ENCODE assay signal across 14 cellular contexts in the genomic region with DNA sequence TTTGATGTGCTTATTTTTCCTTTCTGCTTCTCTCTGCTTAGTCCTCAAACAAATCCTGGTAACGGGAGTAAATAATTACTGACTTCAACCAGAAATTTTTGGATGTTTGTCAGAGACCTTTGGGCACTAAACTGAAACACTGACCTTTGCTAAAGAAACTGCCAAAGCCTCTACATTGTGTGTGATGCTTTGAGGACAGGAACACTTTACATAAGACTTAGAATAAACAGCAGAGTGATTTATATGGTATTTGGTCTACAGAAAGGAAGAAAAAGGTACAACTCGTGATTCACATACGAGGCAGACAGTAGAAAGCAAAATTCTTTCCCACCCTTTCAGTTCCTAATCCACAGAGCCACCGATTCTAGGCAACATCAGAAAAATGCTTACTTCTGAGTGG. TPM values are rescaled to one million over a fixed set of nuclear protein-coding genes. Genes with fewer than 3 reads are reported as not detected.
A peak's percentile ranks its signal among the peaks of the same experiment; 100 is the strongest.
DNase-seq lines count a peak whose midpoint lies in the region; ATAC-seq and TF ChIP-seq lines count a peak whose summit lies in the region.
"Had no signal": no experiment of that assay in that cellular context is flagged by ENCODE, and none has a peak within 500 bp of the region (broad histone marks: within the 10 kb centered on the region; RNA-seq: fewer than 3 reads in every experiment).

No MANE protein-coding gene starts in this region.

- no peak overlapping the region for H3K4me3 Mint-ChIP-seq in T-helper 17 cell
- H3K4me3 Mint-ChIP-seq: stimulated activated naive CD8-positive, alpha-beta T cell treated with anti-CD3 and anti-CD28 coated beads, Interleukin-15, Interleukin-2, amounts not matched to agents 100 ng/mL and 50 ng/mL, for 24 hours had no signal

- no peaks in the 10 kb centered on the region for H3K36me3 ChIP-seq in HUES48 (ENCODE audit: control insufficient read depth, insufficient read depth, low read length)
- H3K36me3 ChIP-seq in left lung, result no peaks in the 10 kb centered on the region
- no peaks in the 10 kb centered on the region for H3K36me3 ChIP-seq in sigmoid colon
- H3K36me3 ChIP-seq in Karpas-422 (ENCODE audit: insufficient read depth, low read length), result no peaks in the 10 kb centered on the region
- H3K36me3 ChIP-seq: colonic mucosa had no signal

- H3K9me3 ChIP-seq in HUES48 (ENCODE audit: control insufficient read depth, insufficient read depth, low read length) (no peaks in the 10 kb centered on the region), left lung (no peaks in the 10 kb centered on the region), sigmoid colon (no peaks in the 10 kb centered on the region), Karpas-422 (ENCODE audit: low read length) (no peaks in the 10 kb centered on the region), T-helper 17 cell (ENCODE audit: control insufficient read depth, low read length, poor library complexity, severe bottlenecking) (no peaks in the 10 kb centered on the region)
- H3K9me3 ChIP-seq: colonic mucosa had no signal

- H3K4me3 ChIP-seq in HUES48 (ENCODE audit: low read depth, low read length) (no peak overlapping the region), choroid plexus epithelial cell (ENCODE audit: low read depth, low read length) (no peak overlapping the region), left lung (no peak overlapping the region), sigmoid colon (peak overlapping the region in 1 of 4 donors; percentile 2), Karpas-422 (ENCODE audit: low read length) (no peak overlapping the region)
- H3K4me3 ChIP-seq: colonic mucosa had no signal

- TF ChIP-seq CTCF in choroid plexus epithelial cell (conservative IDR thresholded peaks at IDR 0.05; ENCODE audit: low read depth, low read length) (no peak), left lung (IDR thresholded peaks at IDR 0.05) (no peak), sigmoid colon (IDR thresholded peaks at IDR 0.05) (no peak)

- peak; percentile 83 for DNase-seq in choroid plexus epithelial cell (ENCODE audit: low read depth)
- no peak for DNase-seq in left lung
- DNase-seq in sigmoid colon, result no peak
- DNase-seq in Karpas-422, result no peak
- no peak for DNase-seq in T1000 (lab: John Stamatoyannopoulos, UW)
- DNase-seq in foreskin melanocyte, result no peak
- no peak for DNase-seq in T-helper 17 cell
- DNase-seq: activated T-cell treated with anti-CD3 and anti-CD28 coated beads for 4 hours, colonic mucosa, NCI-H524 had no signal

- H3K4me1 Mint-ChIP-seq in T-helper 17 cell, result peaks cover 7% of the 10 kb centered on the region

- peak in 1 of 4 donors; percentile 6 for TF ChIP-seq EP300 in sigmoid colon (IDR thresholded peaks at IDR 0.05)

- H3K27ac ChIP-seq in HUES48 (ENCODE audit: low read depth, low read length), result peak overlapping the region; percentile 6
- peak overlapping the region; percentile 38 to 77 for H3K27ac ChIP-seq in left lung
- H3K27ac ChIP-seq in sigmoid colon, result peak overlapping the region; percentile 66 to 82 (median 78)
- no peak overlapping the region for H3K27ac ChIP-seq in Karpas-422 (ENCODE audit: low read length)
- H3K27ac ChIP-seq: colonic mucosa had no signal

- ATAC-seq in left lung, result peak; percentile 41
- no peak for ATAC-seq in T-helper 17 cell
- ATAC-seq: activated naive CD4-positive, alpha-beta T cell treated with anti-CD3 and anti-CD28 coated beads, Interleukin-2, amount 50 U/mL, for 72 hours; esophagus mucosa had no signal

- H3K4me1 ChIP-seq in HUES48 (ENCODE audit: control insufficient read depth, insufficient read depth, low read length), result peaks cover 33% of the 10 kb centered on the region
- H3K4me1 ChIP-seq in left lung, result peaks cover 6 to 15% of the 10 kb centered on the region in 2 donors
- H3K4me1 ChIP-seq in sigmoid colon, result peaks cover 0 to 63% (median 54%) of the 10 kb centered on the region in 4 donors
- H3K4me1 ChIP-seq in Karpas-422 (ENCODE audit: low read length), result no peaks in the 10 kb centered on the region
- H3K4me1 ChIP-seq: colonic mucosa had no signal

- no peak overlapping the region for H3K4me2 ChIP-seq in Karpas-422 (ENCODE audit: low read depth, low read length, poor library complexity, severe bottlenecking)

- H3K9me2 ChIP-seq in Karpas-422 (replicated peaks; ENCODE audit: insufficient read depth, low read length), result no peaks in the 10 kb centered on the region

- H3K27me3 Mint-ChIP-seq in T-helper 17 cell, result peaks cover 27% of the 10 kb centered on the region

- H3K27ac Mint-ChIP-seq in T-helper 17 cell, result no peak overlapping the region
- H3K27ac Mint-ChIP-seq: activated naive CD4-positive, alpha-beta T cell treated with anti-CD3 and anti-CD28 coated beads, Interleukin-2, amount 50 U/mL, for 72 hours had no signal

- H4K20me1 ChIP-seq in Karpas-422 (ENCODE audit: insufficient read depth, low read depth, low read length), result no peaks in the 10 kb centered on the region

- TF ChIP-seq POLR2A in sigmoid colon (IDR thresholded peaks at IDR 0.05), result no peak

- no peaks in the 10 kb centered on the region for H3K79me2 ChIP-seq in Karpas-422 (ENCODE audit: low read length)

- intact Hi-C loops in left lung (cut with DNase I), result no loop called here
- intact Hi-C loops in sigmoid colon (cut with DNase I), result no loop called here

- peaks cover 4% of the 10 kb centered on the region for H3K36me3 Mint-ChIP-seq in T-helper 17 cell (ENCODE audit: low read depth)
- H3K36me3 Mint-ChIP-seq: activated naive CD4-positive, alpha-beta T cell treated with anti-CD3 and anti-CD28 coated beads, Interleukin-2, amount 50 U/mL, for 72 hours had no signal

- WGBS in sigmoid colon, 2 donors, result 56 to 64% methylated on average over 4 of the region's 4 CpGs

- H3K9ac ChIP-seq in HUES48 (ENCODE audit: low read depth, low read length) (no peak overlapping the region), Karpas-422 (ENCODE audit: low read length) (no peak overlapping the region)

- H2AFZ ChIP-seq in Karpas-422 (ENCODE audit: low read length), result no peak overlapping the region

- no peaks in the 10 kb centered on the region for H3K27me3 ChIP-seq in HUES48 (ENCODE audit: control insufficient read depth, insufficient read depth, low read length)
- no peaks in the 10 kb centered on the region for H3K27me3 ChIP-seq in left lung
- H3K27me3 ChIP-seq in sigmoid colon, result no peaks in the 10 kb centered on the region
- no peaks in the 10 kb centered on the region for H3K27me3 ChIP-seq in Karpas-422 (ENCODE audit: low read length)
- H3K27me3 ChIP-seq: colonic mucosa had no signal

RNA-seq across cellular contexts. Expression of a gene that starts 59.8 kb away (rescaled TPM):
- 1 to 10 TPM; 1.5 to 6.3 TPM for total RNA-seq in left lung
- 1 to 10 TPM; 1.1 to 3.9 (median 2.2) TPM for total RNA-seq in sigmoid colon
- polyA plus RNA-seq in sigmoid colon, result under 1 TPM in 2 of 3 donors, not detected in 1; 0.13 to 0.23 TPM
- not detected in 2 replicates for total RNA-seq in Karpas-422 (2014; rRNA removed; shearing (Covaris generic); ENCODE audit: low replicate concordance)
- total RNA-seq in T-helper 17 cell, result not detected
- total RNA-seq: activated naive CD4-positive, alpha-beta T cell treated with anti-CD3 and anti-CD28 coated beads, Interleukin-2, amount 50 U/mL, for 72 hours had no signal
